ENCODE assay signal across 9 cellular contexts in genomic region chr1:236502579-236502971, GRCh38. TPM values are rescaled to one million over a fixed set of nuclear protein-coding genes. Genes with fewer than 3 reads are reported as not detected.
DNase-seq lines count a peak whose midpoint lies in the region; ATAC-seq lines count a peak whose summit lies in the region.
"Had no signal": no experiment of that assay in that cellular context is flagged by ENCODE, and none has a peak within 500 bp of the region (broad histone marks: within the 10 kb centered on the region; RNA-seq: fewer than 3 reads in every experiment).

No MANE protein-coding gene starts in this region.

- H3K36me3 Mint-ChIP-seq in stimulated activated naive CD8-positive, alpha-beta T cell treated with anti-CD3 and anti-CD28 coated beads, Interleukin-15, Interleukin-2, amounts not matched to agents 100 ng/mL and 50 ng/mL, for 24 hours (ENCODE audit: low read depth), result no peaks in the 10 kb centered on the region

- no peak for DNase-seq in stimulated activated naive CD8-positive, alpha-beta T cell treated with anti-CD3 and anti-CD28 coated beads, Interleukin-15, Interleukin-2, amounts not matched to agents 100 U/mL and 50 U/mL, for 24 hours
- DNase-seq in astrocyte of the hippocampus (ENCODE audit: low read depth, low spot score) (peak; percentile 26), lung microvascular endothelial cell (ENCODE audit: low read depth in 2 of 2) (peak; percentile 23 to 70), NCI-H1048 (lab: John Stamatoyannopoulos, UW) (no peak), AG08395 (ENCODE audit: low spot score) (no peak), posterior vena cava (ENCODE audit: low spot score) (no peak), RKO (ENCODE audit: low spot score) (no peak)
- DNase-seq: DND-41 had no signal

- peak overlapping the region; percentile 37 for H3K4me3 Mint-ChIP-seq in stimulated activated naive CD8-positive, alpha-beta T cell treated with anti-CD3 and anti-CD28 coated beads, Interleukin-15, Interleukin-2, amounts not matched to agents 100 ng/mL and 50 ng/mL, for 24 hours

- intact Hi-C loops in posterior vena cava (cut with DNase I), result no loop called here

- no peaks in the 10 kb centered on the region for H3K9me3 Mint-ChIP-seq in stimulated activated naive CD8-positive, alpha-beta T cell treated with anti-CD3 and anti-CD28 coated beads, Interleukin-15, Interleukin-2, amounts not matched to agents 100 ng/mL and 50 ng/mL, for 24 hours

- peak overlapping the region; percentile 64 for H3K27ac Mint-ChIP-seq in stimulated activated naive CD8-positive, alpha-beta T cell treated with anti-CD3 and anti-CD28 coated beads, Interleukin-15, Interleukin-2, amounts not matched to agents 100 ng/mL and 50 ng/mL, for 24 hours

- H3K4me1 Mint-ChIP-seq in stimulated activated naive CD8-positive, alpha-beta T cell treated with anti-CD3 and anti-CD28 coated beads, Interleukin-15, Interleukin-2, amounts not matched to agents 100 ng/mL and 50 ng/mL, for 24 hours (ENCODE audit: low read depth), result peaks cover 11% of the 10 kb centered on the region

- ATAC-seq in stimulated activated naive CD8-positive, alpha-beta T cell treated with anti-CD3 and anti-CD28 coated beads, Interleukin-15, Interleukin-2, amounts not matched to agents 100 U/mL and 50 U/mL, for 24 hours, result no peak

- H3K27me3 Mint-ChIP-seq in stimulated activated naive CD8-positive, alpha-beta T cell treated with anti-CD3 and anti-CD28 coated beads, Interleukin-15, Interleukin-2, amounts not matched to agents 100 ng/mL and 50 ng/mL, for 24 hours, result no peaks in the 10 kb centered on the region

RNA-seq across cellular contexts. Expression of gene LGALS8, which starts 21.2 kb away (rescaled TPM):
- total RNA-seq in lung microvascular endothelial cell (91.5 and 124 TPM in 2 replicates), posterior vena cava (10 to 100 TPM; 43.1 to 45.6 TPM)

Comparison
In these comparisons a context has a peak if more than half of its experiments do, and no peak if none do; other contexts are left out.
1. DNase-seq: peak in astrocyte of the hippocampus (single experiment) and lung microvascular endothelial cell (2 of 2); none in stimulated activated naive CD8-positive, alpha-beta T cell treated with anti-CD3 and anti-CD28 coated beads, Interleukin-15, Interleukin-2, amounts not matched to agents 100 U/mL and 50 U/mL, for 24 hours (single experiment), NCI-H1048 (single experiment), AG08395 (single experiment), posterior vena cava (single experiment) and RKO (single experiment).